Comparison of ENCODE assay signal across 8 cellular contexts in the genomic region with DNA sequence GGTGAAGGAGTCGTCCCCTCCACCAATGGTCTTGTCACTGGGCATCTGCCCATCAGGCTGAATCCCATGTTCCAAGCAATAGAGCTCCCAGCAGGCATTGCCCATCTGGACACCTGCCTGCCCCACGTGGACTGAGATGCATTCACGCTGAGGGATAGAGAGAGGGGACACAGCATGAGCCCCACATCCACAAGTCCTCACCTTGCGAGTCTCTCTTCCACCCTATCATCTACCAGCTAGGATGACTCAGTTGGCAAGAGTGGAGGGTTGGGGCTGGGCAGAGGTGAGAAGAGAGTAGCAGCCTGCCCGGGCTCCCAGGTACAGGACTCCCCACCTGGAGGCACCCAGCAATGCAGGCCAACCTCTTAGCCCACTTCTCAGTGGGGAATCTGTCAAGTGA. TPM values are rescaled to one million over a fixed set of nuclear protein-coding genes. Genes with fewer than 3 reads are reported as not detected.
DNase-seq lines count a peak whose midpoint lies in the region; TF ChIP-seq lines count a peak whose summit lies in the region.

No MANE protein-coding gene starts in this region.

- H3K36me3 Mint-ChIP-seq in activated CD4-positive, alpha-beta T cell treated with anti-CD3 and anti-CD28 coated beads, Interleukin-2, amount 10 ng/mL, durations not matched to agents 7 days and 5 days (ENCODE audit: low read depth) = peaks cover 58% of the 10 kb centered on the region

- no peak for DNase-seq in activated CD4-positive, alpha-beta T cell treated with anti-CD3 and anti-CD28 coated beads, Interleukin-2, amount 10 ng/mL, durations not matched to agents 7 days and 5 days
- DNase-seq in epithelial cell of proximal tubule (ENCODE audit: low read depth) (no peak), MG63 (no peak), AML-193 (lab: John Stamatoyannopoulos, UW) (no peak), dedifferentiated amniotic fluid mesenchymal stem cell (ENCODE audit: extremely low spot score) (no peak), Kasumi-1 (lab: John Stamatoyannopoulos, UW) (no peak)
- DNase-seq in stimulated activated CD4-positive, alpha-beta T cell treated with anti-CD3 and anti-CD28 coated beads, Interleukin-4, amount 100 ng/mL, for 24 hours = peak; percentile 37

- H3K4me1 Mint-ChIP-seq in activated CD4-positive, alpha-beta T cell treated with anti-CD3 and anti-CD28 coated beads, Interleukin-2, amount 10 ng/mL, durations not matched to agents 7 days and 5 days = peaks cover 68% of the 10 kb centered on the region

- H3K27ac Mint-ChIP-seq in activated CD4-positive, alpha-beta T cell treated with anti-CD3 and anti-CD28 coated beads, Interleukin-2, amount 10 ng/mL, durations not matched to agents 7 days and 5 days = peak overlapping the region; percentile 93

- no peak overlapping the region for H3K9ac ChIP-seq in HUES6 (ENCODE audit: low read length)

- H3K4me3 Mint-ChIP-seq in activated CD4-positive, alpha-beta T cell treated with anti-CD3 and anti-CD28 coated beads, Interleukin-2, amount 10 ng/mL, durations not matched to agents 7 days and 5 days = peak overlapping the region; percentile 99

- TF ChIP-seq CTCF in epithelial cell of proximal tubule (conservative IDR thresholded peaks at IDR 0.05; ENCODE audit: low read depth, low read length) = no peak

- H3K9me3 ChIP-seq in HUES6 (ENCODE audit: control insufficient read depth, insufficient read depth, low read depth, low read length) = no peaks in the 10 kb centered on the region
- no peaks in the 10 kb centered on the region for H3K9me3 ChIP-seq in MG63

- H3K4me3 ChIP-seq in HUES6 (ENCODE audit: low read depth, low read length) = 0 out of 2 replicates have a peak overlapping the region, but pooled peaks have one; percentile 73
- peak overlapping the region; percentile 94 for H3K4me3 ChIP-seq in epithelial cell of proximal tubule (ENCODE audit: low read depth, low read length)
- no peak overlapping the region for H3K4me3 ChIP-seq in MG63

- CTCF ChIA-PET in activated CD4-positive, alpha-beta T cell treated with anti-CD3 and anti-CD28 coated beads, Interleukin-2, amount 10 ng/mL, durations not matched to agents 7 days and 5 days (lab: Charles Lee) = interaction anchor here (0.7 to 9.7 kb wide), 7 partner anchors 9 to 78 kb away, joined by 3 to 99 read pairs (median 4); a partner anchor contains a TSS

- no peak overlapping the region for H3K27ac ChIP-seq in HUES6 (ENCODE audit: low read depth, low read length)

- H3K4me1 ChIP-seq in HUES6 (ENCODE audit: control insufficient read depth, insufficient read depth, low read length) = peaks cover 21% of the 10 kb centered on the region

- no peaks in the 10 kb centered on the region for H3K9me3 Mint-ChIP-seq in activated CD4-positive, alpha-beta T cell treated with anti-CD3 and anti-CD28 coated beads, Interleukin-2, amount 10 ng/mL, durations not matched to agents 7 days and 5 days

- H3K27me3 ChIP-seq in HUES6 (ENCODE audit: control insufficient read depth, insufficient read depth, low read length) (peaks cover 65% of the 10 kb centered on the region), MG63 (peaks cover 6% of the 10 kb centered on the region; the same call in 1 of the 2 replicates)

- POLR2A ChIA-PET in activated CD4-positive, alpha-beta T cell treated with anti-CD3 and anti-CD28 coated beads, Interleukin-2, amount 10 ng/mL, durations not matched to agents 7 days and 5 days (lab: Charles Lee) = interaction anchor here (1.3 to 1.5 kb wide), 2 partner anchors 23 to 41 kb away, joined by 3 to 6 read pairs; a partner anchor contains a TSS

- peaks cover 20% of the 10 kb centered on the region for H3K36me3 ChIP-seq in HUES6 (ENCODE audit: control insufficient read depth, insufficient read depth, low read length)
- H3K36me3 ChIP-seq in MG63 = peaks cover 11% of the 10 kb centered on the region

- H3K27me3 Mint-ChIP-seq in activated CD4-positive, alpha-beta T cell treated with anti-CD3 and anti-CD28 coated beads, Interleukin-2, amount 10 ng/mL, durations not matched to agents 7 days and 5 days = no peaks in the 10 kb centered on the region

RNA-seq across cellular contexts. Expression of a gene that starts 1.0 kb away (rescaled TPM):
- total RNA-seq in activated CD4-positive, alpha-beta T cell treated with anti-CD3 and anti-CD28 coated beads, Interleukin-2, amount 10 ng/mL, durations not matched to agents 7 days and 5 days = not detected
- total RNA-seq in epithelial cell of proximal tubule = 0.52 TPM in 1 of 2 replicates, not detected in the other
- not detected in 2 replicates for total RNA-seq in MG63 (2014; rRNA removed; shearing (Covaris generic); ENCODE audit: low replicate concordance)

RNA-seq across cellular contexts. Expression of a gene that starts 1.6 kb away (rescaled TPM):
- 100 to 1,000 TPM; 261 to 339 TPM for total RNA-seq in activated CD4-positive, alpha-beta T cell treated with anti-CD3 and anti-CD28 coated beads, Interleukin-2, amount 10 ng/mL, durations not matched to agents 7 days and 5 days
- 191 and 196 TPM in 2 replicates for total RNA-seq in epithelial cell of proximal tubule
- 3.1 and 7.7 TPM in 2 replicates for total RNA-seq in MG63 (2014; rRNA removed; shearing (Covaris generic); ENCODE audit: low replicate concordance)

RNA-seq across cellular contexts. Expression of a gene that starts 6.8 kb away (rescaled TPM):
- 10 to 100 TPM; 33.0 to 33.5 TPM for total RNA-seq in activated CD4-positive, alpha-beta T cell treated with anti-CD3 and anti-CD28 coated beads, Interleukin-2, amount 10 ng/mL, durations not matched to agents 7 days and 5 days
- 10.1 and 17.5 TPM in 2 replicates for total RNA-seq in epithelial cell of proximal tubule
- total RNA-seq in MG63 (2014; rRNA removed; shearing (Covaris generic); ENCODE audit: low replicate concordance) = 14.4 and 26.0 TPM in 2 replicates

RNA-seq across cellular contexts. Expression of a gene that starts 6.8 kb away (rescaled TPM):
- total RNA-seq in activated CD4-positive, alpha-beta T cell treated with anti-CD3 and anti-CD28 coated beads, Interleukin-2, amount 10 ng/mL, durations not matched to agents 7 days and 5 days = 1 to 10 TPM; 3.3 to 3.4 TPM
- total RNA-seq in epithelial cell of proximal tubule = 10.4 and 11.0 TPM in 2 replicates
- total RNA-seq in MG63 (2014; rRNA removed; shearing (Covaris generic); ENCODE audit: low replicate concordance) = 2.3 and 13.0 TPM in 2 replicates

RNA-seq across cellular contexts. Expression of a gene that starts 22.5 kb away (rescaled TPM):
- 100 to 1,000 TPM in 1 of 2 experiments, 10 to 100 TPM in 1; 92.0 to 100 TPM for total RNA-seq in activated CD4-positive, alpha-beta T cell treated with anti-CD3 and anti-CD28 coated beads, Interleukin-2, amount 10 ng/mL, durations not matched to agents 7 days and 5 days
- 20.3 and 50.3 TPM in 2 replicates for total RNA-seq in epithelial cell of proximal tubule
- 21.3 and 23.4 TPM in 2 replicates for total RNA-seq in MG63 (2014; rRNA removed; shearing (Covaris generic); ENCODE audit: low replicate concordance)

Comparison
In these comparisons a context has a peak if more than half of its experiments do, and no peak if none do; other contexts are left out.
1. RNA of a gene that starts 1.6 kb away (total RNA-seq): 261 to 339 TPM in activated CD4-positive, alpha-beta T cell treated with anti-CD3 and anti-CD28 coated beads, Interleukin-2, amount 10 ng/mL, durations not matched to agents 7 days and 5 days and 191 to 196 TPM in epithelial cell of proximal tubule; 3.1 to 7.7 TPM in MG63; every median in the first group is over 10 times any median in the second.